Comparison of ENCODE assay signal across 23 cellular contexts in genomic region chr6:32204268-32204715, GRCh38.
"Had no signal": no experiment of that assay in that cellular context is flagged by ENCODE, and none has a peak within 500 bp of the region (broad histone marks: within the 10 kb centered on the region; RNA-seq: fewer than 3 reads in every experiment).

No MANE protein-coding gene starts in this region.

- H3K9me3 ChIP-seq: ascending aorta had no signal

- H3K36me3 Mint-ChIP-seq: activated CD8-positive, alpha-beta memory T cell treated with anti-CD3 and anti-CD28 coated beads, Interleukin-2, amount 10 ng/mL, durations not matched to agents 7 days and 5 days; activated naive CD4-positive, alpha-beta T cell treated with anti-CD3 and anti-CD28 coated beads, Interleukin-2, amount 50 U/mL, for 72 hours; brain; WTC11 had no signal

- ATAC-seq: activated CD8-positive, alpha-beta memory T cell treated with anti-CD3 and anti-CD28 coated beads, Interleukin-2, amount 10 ng/mL, durations not matched to agents 7 days and 5 days; activated CD8-positive, alpha-beta T cell treated with anti-CD3 and anti-CD28 coated beads, Interleukin-2, amount 10 ng/mL, durations not matched to agents 7 days and 5 days; activated naive CD4-positive, alpha-beta T cell treated with anti-CD3 and anti-CD28 coated beads, Interleukin-2, amount 50 U/mL, for 72 hours; activated naive CD8-positive, alpha-beta T cell treated with anti-CD3 and anti-CD28 coated beads, Interleukin-2, amount 50 U/mL, for 24 hours; activated T-cell treated with anti-CD3 and anti-CD28 coated beads, Interleukin-2, amount 50 U/mL, for 4 hours; PC-3; T-helper 17 cell; WTC11 had no signal

- H3K4me1 Mint-ChIP-seq: activated CD8-positive, alpha-beta memory T cell treated with anti-CD3 and anti-CD28 coated beads, Interleukin-2, amount 10 ng/mL, durations not matched to agents 7 days and 5 days; activated naive CD8-positive, alpha-beta T cell treated with anti-CD3 and anti-CD28 coated beads, Interleukin-2, amount 50 U/mL, for 24 hours; WTC11 had no signal

- H3K4me3 ChIP-seq: ascending aorta had no signal

- H3K36me3 ChIP-seq: ascending aorta had no signal

- H3K9me3 Mint-ChIP-seq: activated naive CD4-positive, alpha-beta T cell treated with anti-CD3 and anti-CD28 coated beads, Interleukin-2, amount 50 U/mL, for 72 hours; activated naive CD8-positive, alpha-beta T cell treated with anti-CD3 and anti-CD28 coated beads, Interleukin-2, amount 50 U/mL, for 24 hours; activated T-cell treated with anti-CD3 and anti-CD28 coated beads, Interleukin-2, amount 50 U/mL, for 4 hours had no signal

- H3K4me3 Mint-ChIP-seq: activated CD8-positive, alpha-beta memory T cell treated with anti-CD3 and anti-CD28 coated beads, Interleukin-2, amount 10 ng/mL, durations not matched to agents 7 days and 5 days; activated CD8-positive, alpha-beta T cell treated with anti-CD3 and anti-CD28 coated beads, Interleukin-2, amount 10 ng/mL, durations not matched to agents 7 days and 5 days; activated naive CD8-positive, alpha-beta T cell treated with anti-CD3 and anti-CD28 coated beads, Interleukin-2, amount 50 U/mL, for 24 hours; activated T-cell treated with anti-CD3 and anti-CD28 coated beads, Interleukin-2, amount 50 U/mL, for 4 hours; T-helper 17 cell; WTC11 had no signal

- DNase-seq: activated CD4-positive, alpha-beta T cell treated with anti-CD3 and anti-CD28 coated beads for 48 hours; activated CD4-positive, alpha-beta T cell treated with anti-CD3 and anti-CD28 coated beads, Interleukin-2, amount 50 U/mL, for 4 hours; activated CD4-positive, CD25-positive, alpha-beta regulatory T cell treated with anti-CD3 and anti-CD28 coated beads, Interleukin-2, amount 50 U/mL, for 72 hours; activated CD8-positive, alpha-beta memory T cell treated with anti-CD3 and anti-CD28 coated beads, Interleukin-2, amount 10 ng/mL, durations not matched to agents 7 days and 5 days; activated CD8-positive, alpha-beta T cell treated with anti-CD3 and anti-CD28 coated beads, Interleukin-2, amount 10 ng/mL, durations not matched to agents 7 days and 5 days; activated effector memory CD4-positive, alpha-beta T cell treated with anti-CD3 and anti-CD28 coated beads, Interleukin-2, amount 50 U/mL, for 16 hours; activated naive CD4-positive, alpha-beta T cell treated with Interleukin-2 at 50 U/mL for 16 hours; activated naive CD8-positive, alpha-beta T cell treated with anti-CD3 and anti-CD28 coated beads, Interleukin-2, amount 50 U/mL, for 24 hours; activated T-cell treated with anti-CD3 and anti-CD28 coated beads, Interleukin-2, amount 50 U/mL, for 4 hours; amniotic stem cell; MM.1S; NCI-H1105; NCI-H1436; NCI-H1694 treated with DMSO at 0.1 percent for 48 hours; NCI-H510A treated with DMSO at 0.1 percent for 48 hours; PC-3; SHP77 treated with DMSO at 0.1 percent for 48 hours; T-helper 17 cell; T-helper 9 cell had no signal

- H3K27ac ChIP-seq: ascending aorta had no signal

- H3K27me3 Mint-ChIP-seq: activated naive CD8-positive, alpha-beta T cell treated with anti-CD3 and anti-CD28 coated beads, Interleukin-2, amount 50 U/mL, for 24 hours had no signal

- H3K27ac Mint-ChIP-seq: activated CD8-positive, alpha-beta memory T cell treated with anti-CD3 and anti-CD28 coated beads, Interleukin-2, amount 10 ng/mL, durations not matched to agents 7 days and 5 days; activated CD8-positive, alpha-beta T cell treated with anti-CD3 and anti-CD28 coated beads, Interleukin-2, amount 10 ng/mL, durations not matched to agents 7 days and 5 days; activated naive CD4-positive, alpha-beta T cell treated with anti-CD3 and anti-CD28 coated beads, Interleukin-2, amount 50 U/mL, for 72 hours; activated naive CD8-positive, alpha-beta T cell treated with anti-CD3 and anti-CD28 coated beads, Interleukin-2, amount 50 U/mL, for 24 hours; T-helper 17 cell; WTC11 had no signal
